ENCODE assay signal across 9 cellular contexts in the genomic region with DNA sequence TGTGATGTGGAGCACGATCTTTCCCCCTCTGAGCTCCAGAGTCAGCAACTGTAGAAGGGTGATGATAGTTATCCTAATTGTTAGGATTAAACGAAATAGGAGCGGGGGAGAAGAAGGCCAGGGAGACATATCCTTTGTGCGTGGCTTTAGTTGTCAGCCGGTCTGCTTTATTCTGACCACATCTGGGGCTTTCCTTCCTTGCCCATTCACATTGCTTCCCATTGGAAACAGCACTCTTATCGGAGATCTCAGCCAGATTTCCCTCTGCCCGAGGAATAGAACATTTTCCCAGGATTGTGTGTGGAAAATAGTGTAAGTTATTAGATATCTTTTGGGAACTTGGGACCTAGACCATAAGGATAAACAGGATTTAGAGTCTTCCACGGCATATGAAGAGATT. TPM values are rescaled to one million over a fixed set of nuclear protein-coding genes. Genes with fewer than 3 reads are reported as not detected.
DNase-seq lines count a peak whose midpoint lies in the region; ATAC-seq and TF ChIP-seq lines count a peak whose summit lies in the region.
"Had no signal": no experiment of that assay in that cellular context is flagged by ENCODE, and none has a peak within 500 bp of the region (broad histone marks: within the 10 kb centered on the region; RNA-seq: fewer than 3 reads in every experiment).

No MANE protein-coding gene starts in this region.

- H2BK120ac ChIP-seq in trophoblast cell (ENCODE audit: insufficient read depth, low read length, poor library complexity) = no peak overlapping the region

- no peak overlapping the region for H4K8ac ChIP-seq in trophoblast cell (ENCODE audit: low read depth, low read length)

- POLR2A ChIA-PET in Caco-2 (lab: Charles Lee) = interaction anchor here (3.4 kb wide), 1 partner anchor 31 kb away, joined by 46 read pairs; a partner anchor contains a TSS

- peaks cover 14% of the 10 kb centered on the region for H3K36me3 Mint-ChIP-seq in Caco-2 (ENCODE audit: insufficient read depth, unreplicated experiment)

- BruUV-seq in Caco-2 (replicated peaks; lab: Mats Ljungman, UMichigan) = no TSS peak

- no peak overlapping the region for H2BK12ac ChIP-seq in trophoblast cell (ENCODE audit: low read length)

- peak overlapping the region; percentile 68 for H3K27ac Mint-ChIP-seq in Caco-2 (ENCODE audit: unreplicated experiment)

- H3K4me3 ChIP-seq in Caco-2 (ENCODE audit: low read depth, low read length) (peak overlapping the region; percentile 64), Peyer's patch (peak overlapping the region in 3 of 4 donors; percentile 85 to 89 (median 87)), epithelial cell of proximal tubule (ENCODE audit: low read depth, low read length) (peak overlapping the region; percentile 91), trophoblast cell (ENCODE audit: low read depth, low read length) (no peak overlapping the region)

- peaks cover 13% of the 10 kb centered on the region for H3K9me3 Mint-ChIP-seq in Caco-2 (ENCODE audit: unreplicated experiment)

- H3K9me3 ChIP-seq in Caco-2 = no peaks in the 10 kb centered on the region
- no peaks in the 10 kb centered on the region for H3K9me3 ChIP-seq in Peyer's patch
- H3K9me3 ChIP-seq in trophoblast cell (ENCODE audit: insufficient read depth, low read depth, low read length) = peaks cover 1% of the 10 kb centered on the region

- H3K23ac ChIP-seq in trophoblast cell (ENCODE audit: low read length) = no peak overlapping the region

- H3K27me3 ChIP-seq in Caco-2 (replicated peaks; ENCODE audit: control insufficient read depth, insufficient read depth, low read length) (no peaks in the 10 kb centered on the region), Peyer's patch (no peaks in the 10 kb centered on the region), trophoblast cell (ENCODE audit: insufficient read depth, low read length) (peaks cover 4% of the 10 kb centered on the region)

- H3K27me3 Mint-ChIP-seq in Caco-2 (ENCODE audit: insufficient read depth, unreplicated experiment) = no peaks in the 10 kb centered on the region

- H2AK5ac ChIP-seq in trophoblast cell (ENCODE audit: low read length) = no peak overlapping the region

- ATAC-seq in GM19035 (IDR thresholded peaks at IDR 0.05; ENCODE audit: unreplicated experiment) = no peak

- intact Hi-C loops in Caco-2 (cut with micrococcal nuclease; ENCODE audit: unreplicated experiment) = no loop called here

- peak overlapping the region; percentile 96 for H3K4me2 ChIP-seq in trophoblast cell (ENCODE audit: low read length)

- H3K79me2 ChIP-seq in trophoblast cell (ENCODE audit: control insufficient read depth, insufficient read depth, low read length, poor library complexity) = peaks cover 5% of the 10 kb centered on the region

- H3K4ac ChIP-seq in trophoblast cell (ENCODE audit: low read depth, low read length) = peak overlapping the region; percentile 29

- H4K12ac ChIP-seq in trophoblast cell (ENCODE audit: low read depth, low read length) = no peak overlapping the region

- CTCF ChIA-PET in Caco-2 (lab: Charles Lee) = interaction anchor here (0.6 to 3.8 kb wide), 2 partner anchors 58 to 428 kb away, joined by 3 to 36 read pairs; no protein-coding TSS in a partner anchor

- H3K4me1 ChIP-seq in Caco-2 (peaks cover 18% of the 10 kb centered on the region), Peyer's patch (peaks cover 0 to 28% (median 0%) of the 10 kb centered on the region in 4 donors), trophoblast cell (ENCODE audit: control insufficient read depth in 1 of 2, insufficient read depth in 2 of 2, low read length in 2 of 2) (peaks cover 11% of the 10 kb centered on the region in 2 experiments)

- H3K4me3 Mint-ChIP-seq in Caco-2 (ENCODE audit: unreplicated experiment) = peak overlapping the region; percentile 82

- H2BK5ac ChIP-seq in trophoblast cell (ENCODE audit: low read depth, low read length, poor library complexity) = no peak overlapping the region

- peaks cover 10% of the 10 kb centered on the region for H3K79me1 ChIP-seq in trophoblast cell (ENCODE audit: low read length)

- no peak overlapping the region for H3K9ac ChIP-seq in trophoblast cell (ENCODE audit: low read length)

- peaks cover 39% of the 10 kb centered on the region for H3K4me1 Mint-ChIP-seq in Caco-2 (ENCODE audit: low read depth, unreplicated experiment)

- no peak for TF ChIP-seq CTCF in Caco-2 (IDR thresholded peaks at IDR 0.05; ENCODE audit: insufficient read depth in 1 of 2, low read depth in 1 of 2, low read length in 1 of 2, severe bottlenecking in 1 of 2, unreplicated experiment in 1 of 2)
- TF ChIP-seq CTCF in Peyer's patch (IDR thresholded peaks at IDR 0.05) = no peak
- no peak for TF ChIP-seq CTCF in epithelial cell of proximal tubule (conservative IDR thresholded peaks at IDR 0.05; ENCODE audit: low read depth, low read length)

- H3K18ac ChIP-seq in trophoblast cell (ENCODE audit: low read length) = no peak overlapping the region

- no peak overlapping the region for H2AFZ ChIP-seq in trophoblast cell (ENCODE audit: insufficient read depth, low read length, poor library complexity)

- H3K36me3 ChIP-seq in Caco-2 (ENCODE audit: control insufficient read depth, insufficient read depth, low read length) (peaks cover 2% of the 10 kb centered on the region), Peyer's patch (no peaks in the 10 kb centered on the region), trophoblast cell (ENCODE audit: control insufficient read depth in 1 of 2, insufficient read depth in 2 of 2, low read length in 2 of 2) (peaks cover 2% of the 10 kb centered on the region in 2 experiments)

- no peak for DNase-seq in Caco-2
- DNase-seq in Peyer's patch = no peak
- DNase-seq in epithelial cell of proximal tubule (ENCODE audit: low read depth) = no peak
- DNase-seq in trophoblast cell = no peak
- DNase-seq in SKM-1 treated with dmso at 0.1 percent for 144 hours (lab: John Stamatoyannopoulos, UW; ENCODE audit: unreplicated experiment) = no peak
- no peak for DNase-seq in NOMO-1 treated with dmso at 0.1 percent for 144 hours (lab: John Stamatoyannopoulos, UW; ENCODE audit: unreplicated experiment)
- no peak for DNase-seq in DMS53 (lab: John Stamatoyannopoulos, UW)
- DNase-seq: activated CD4-positive, CD25-positive, alpha-beta regulatory T cell had no signal

- no peak overlapping the region for H4K91ac ChIP-seq in trophoblast cell (ENCODE audit: low read depth, low read length)

- H3K27ac ChIP-seq in Peyer's patch (no peak overlapping the region), trophoblast cell (ENCODE audit: low read depth, low read length) (no peak overlapping the region)

- no CpG with 5 or more reads among the region's 8 CpGs for WGBS in trophoblast cell (ENCODE audit: extremely low coverage, insufficient coverage, insufficient read length)

- no peak overlapping the region for H3K14ac ChIP-seq in trophoblast cell (ENCODE audit: low read length)

- no peak for TF ChIP-seq POLR2A in Peyer's patch (IDR thresholded peaks at IDR 0.05)

RNA-seq across cellular contexts. Expression of a gene that starts 1.5 kb away (rescaled TPM):
- 56.5 and 59.4 TPM in 2 replicates for total RNA-seq in Caco-2 (2022)
- 10 to 100 TPM; 49.3 to 61.9 (median 50.2) TPM for total RNA-seq in Peyer's patch
- total RNA-seq in epithelial cell of proximal tubule = 55.8 and 56.0 TPM in 2 replicates
- 61.1 and 61.5 TPM in 2 replicates for polyA plus RNA-seq in trophoblast cell (2013)

RNA-seq across cellular contexts. Expression of a gene that starts 31.0 kb away (rescaled TPM):
- total RNA-seq in Caco-2 (2022) = 67.3 and 69.9 TPM in 2 replicates
- total RNA-seq in Peyer's patch = 10 to 100 TPM; 11.6 to 33.3 (median 20.1) TPM
- 30.4 and 32.6 TPM in 2 replicates for total RNA-seq in epithelial cell of proximal tubule
- 10.6 and 10.8 TPM in 2 replicates for polyA plus RNA-seq in trophoblast cell (2013)
